8 cellular contexts compared by ENCODE assay signal in genomic region chr18:75211002-75211621, GRCh38. TPM values are rescaled to one million over a fixed set of nuclear protein-coding genes. Genes with fewer than 3 reads are reported as not detected.
DNase-seq lines count a peak whose midpoint lies in the region; ATAC-seq and TF ChIP-seq lines count a peak whose summit lies in the region.

No MANE protein-coding gene starts in this region.

- TF ChIP-seq CTCF in fibroblast of pulmonary artery (IDR thresholded peaks at IDR 0.05; ENCODE audit: low read length, missing control alignments), result no peak

- H3K4me3 ChIP-seq in Jurkat, Clone E6-1 (ENCODE audit: low read length), result peak overlapping the region; percentile 84
- peak overlapping the region; percentile 86 for H3K4me3 ChIP-seq in fibroblast of pulmonary artery (replicated peaks; ENCODE audit: low read depth, low read length)

- no peak for ATAC-seq in GM21381 (IDR thresholded peaks at IDR 0.05; ENCODE audit: unreplicated experiment)

- DNase-seq in G401 (ENCODE audit: low spot score) (peak; percentile 34), fibroblast of pulmonary artery (ENCODE audit: low read depth) (no peak), retina (peak; percentile 83), ecto neural progenitor cell (ENCODE audit: low spot score) (no peak), cerebellum (ENCODE audit: low spot score) (no peak)
- no peak for DNase-seq in Jurkat, Clone E6-1 (ENCODE audit: low read depth, low spot score)
- peak; percentile 39 for DNase-seq in activated CD8-positive, alpha-beta memory T cell treated with anti-CD3 and anti-CD28 coated beads, Interleukin-2, amount 50 U/mL, for 4 hours

- in situ Hi-C loops in G401 (cut with HindIII; ENCODE audit: low sequenced_read_pairs), result no loop called here

RNA-seq across cellular contexts. Expression of gene TSHZ1, which starts 0.5 kb away (rescaled TPM):
- 0.03 and 0.31 TPM in 2 replicates for total RNA-seq in G401 (2014; rRNA removed; shearing (Covaris generic))
- 13.5 TPM for polyA plus RNA-seq in Jurkat, Clone E6-1 (2012; ENCODE audit: insufficient read depth, insufficient read length)
- 14.4 TPM for total RNA-seq in cerebellum

RNA-seq across cellular contexts. Expression of gene PTGR3, which starts 2.2 kb away (rescaled TPM):
- 1.2 and 2.0 TPM in 2 replicates for total RNA-seq in G401 (2014; rRNA removed; shearing (Covaris generic))
- polyA plus RNA-seq in Jurkat, Clone E6-1 (2012; ENCODE audit: insufficient read depth, insufficient read length), result 33.0 TPM
- total RNA-seq in cerebellum, result 26.1 TPM

Comparison
In these comparisons a context has a peak if more than half of its experiments do, and no peak if none do; other contexts are left out.
1. DNase-seq: peak in G401 (single experiment), activated CD8-positive, alpha-beta memory T cell treated with anti-CD3 and anti-CD28 coated beads, Interleukin-2, amount 50 U/mL, for 4 hours (single experiment) and retina (single experiment); none in Jurkat, Clone E6-1 (single experiment), fibroblast of pulmonary artery (single experiment), ecto neural progenitor cell (single experiment) and cerebellum (single experiment).
2. RNA of gene TSHZ1, which starts 0.5 kb away (total RNA-seq): 14.4 TPM in cerebellum (single experiment); 0.03 to 0.31 TPM in G401; every median in the first group is over 10 times any median in the second.